13 cellular contexts compared by ENCODE assay signal in genomic region chr9:97993000-97993399, GRCh38. TPM values are rescaled to one million over a fixed set of nuclear protein-coding genes. Genes with fewer than 3 reads are reported as not detected.
DNase-seq lines count a peak whose midpoint lies in the region; ATAC-seq and TF ChIP-seq lines count a peak whose summit lies in the region.
"Had no signal": no experiment of that assay in that cellular context is flagged by ENCODE, and none has a peak within 500 bp of the region (broad histone marks: within the 10 kb centered on the region; RNA-seq: fewer than 3 reads in every experiment).

No MANE protein-coding gene starts in this region.

- no peak overlapping the region for H3K27ac ChIP-seq in DND-41 (ENCODE audit: low read length)
- H3K27ac ChIP-seq: body of pancreas, heart left ventricle had no signal

- no peaks in the 10 kb centered on the region for H3K27me3 ChIP-seq in DND-41 (ENCODE audit: insufficient read depth, low read length, poor library complexity)
- H3K27me3 ChIP-seq: body of pancreas, heart left ventricle had no signal

- H3K4me3 Mint-ChIP-seq in T-helper 17 cell (peak overlapping the region; percentile 53), naive B cell (peak overlapping the region in 4 of 8 donors; percentile 16 to 59 (median 25))

- no peaks in the 10 kb centered on the region for H3K36me3 Mint-ChIP-seq in T-helper 17 cell (ENCODE audit: low read depth)
- H3K36me3 Mint-ChIP-seq in naive B cell, result no peaks in the 10 kb centered on the region

- peaks cover 47% of the 10 kb centered on the region for H3K4me1 Mint-ChIP-seq in T-helper 17 cell
- H3K4me1 Mint-ChIP-seq in naive B cell, result peaks cover 34 to 68% (median 59%) of the 10 kb centered on the region in 3 donors

- H3K4me3 ChIP-seq in DND-41 (ENCODE audit: low read depth in 1 of 2, low read length in 2 of 2), result no peak overlapping the region
- H3K4me3 ChIP-seq: body of pancreas, heart left ventricle had no signal

- no peak for TF ChIP-seq CTCF in DND-41 (IDR thresholded peaks at IDR 0.05; ENCODE audit: borderline replicate concordance, extremely low read depth, low read length, poor library complexity, severe bottlenecking)

- no peak for DNase-seq in DND-41
- DNase-seq in T-helper 17 cell, result no peak
- peak; percentile 19 for DNase-seq in naive B cell
- no peak for DNase-seq in NCI-H1048 (lab: John Stamatoyannopoulos, UW)
- DNase-seq: body of pancreas, DMS153, heart left ventricle, NCI-H1417, NCI-H69 had no signal

- H3K9me3 Mint-ChIP-seq in naive B cell, result no peaks in the 10 kb centered on the region

- 0 out of 2 replicates have a peak overlapping the region, but pooled peaks have one; percentile 12 for H3K4me2 ChIP-seq in DND-41 (ENCODE audit: insufficient read depth, low read length)

- no peak for ATAC-seq in DND-41 (ENCODE audit: insufficient read depth, low read depth)
- ATAC-seq in HG02852 (IDR thresholded peaks at IDR 0.05; ENCODE audit: unreplicated experiment), result peak; percentile 48
- peak; percentile 79 for ATAC-seq in T-helper 17 cell
- peak; percentile 94 to 95 for ATAC-seq in naive B cell (ENCODE audit: low read depth in 2 of 2)
- no peak for ATAC-seq in GM19467 (IDR thresholded peaks at IDR 0.05; ENCODE audit: unreplicated experiment)
- ATAC-seq in GM21423 (IDR thresholded peaks at IDR 0.05; ENCODE audit: unreplicated experiment), result no peak
- ATAC-seq: body of pancreas had no signal

- H4K20me1 ChIP-seq in DND-41 (ENCODE audit: insufficient read depth, low read length), result peaks cover 95% of the 10 kb centered on the region

- H3K27me3 Mint-ChIP-seq in T-helper 17 cell, result no peaks in the 10 kb centered on the region
- H3K27me3 Mint-ChIP-seq in naive B cell, result no peaks in the 10 kb centered on the region

- peaks cover 82% of the 10 kb centered on the region for H3K36me3 ChIP-seq in DND-41 (ENCODE audit: insufficient read depth, low read length)

- H3K27ac Mint-ChIP-seq in T-helper 17 cell (peak overlapping the region; percentile 86), naive B cell (peak overlapping the region in 4 of 6 donors; percentile 11 to 83 (median 50))

- no peak overlapping the region for H2AFZ ChIP-seq in DND-41 (ENCODE audit: low read depth, low read length)

- H3K9me3 ChIP-seq in DND-41 (ENCODE audit: insufficient read depth, low read length, severe bottlenecking), result no peaks in the 10 kb centered on the region
- H3K9me3 ChIP-seq in T-helper 17 cell (ENCODE audit: control insufficient read depth, low read length, poor library complexity, severe bottlenecking), result no peaks in the 10 kb centered on the region
- H3K9me3 ChIP-seq: body of pancreas, heart left ventricle had no signal

- H3K9ac ChIP-seq in DND-41 (ENCODE audit: low read depth, low read length), result no peak overlapping the region

- H3K4me1 ChIP-seq in DND-41 (ENCODE audit: insufficient read depth, low read length), result peaks cover 23% of the 10 kb centered on the region

- peaks cover 100% of the 10 kb centered on the region for H3K79me2 ChIP-seq in DND-41 (ENCODE audit: insufficient read depth, low read length)

RNA-seq across cellular contexts. Expression of gene ANP32B, which starts 9.9 kb away (rescaled TPM):
- 100 to 1,000 TPM; 143 to 158 TPM for total RNA-seq in T-helper 17 cell
- 10 to 100 TPM; 47.9 to 75.3 (median 70.6) TPM for polyA plus RNA-seq in naive B cell (ENCODE audit: low read depth in 6 of 6)

RNA-seq across cellular contexts. Expression of gene HEMGN, which starts 55.0 kb away (rescaled TPM):
- total RNA-seq in T-helper 17 cell, result 1 to 10 TPM; 1.3 to 9.0 TPM
- polyA plus RNA-seq in naive B cell (ENCODE audit: low read depth in 6 of 6), result under 1 TPM in 1 of 6 donors, not detected in 5; 0.24 TPM
- total RNA-seq: body of pancreas, osteocyte had no signal
- polyA plus RNA-seq: heart left ventricle had no signal

Comparison
In these comparisons a context has a peak if more than half of its experiments do, and no peak if none do; other contexts are left out.
1. ATAC-seq: peak in HG02852 (single experiment), T-helper 17 cell (single experiment) and naive B cell (2 of 2); none in DND-41 (single experiment), GM19467 (single experiment) and GM21423 (single experiment).